In the genomic region with DNA sequence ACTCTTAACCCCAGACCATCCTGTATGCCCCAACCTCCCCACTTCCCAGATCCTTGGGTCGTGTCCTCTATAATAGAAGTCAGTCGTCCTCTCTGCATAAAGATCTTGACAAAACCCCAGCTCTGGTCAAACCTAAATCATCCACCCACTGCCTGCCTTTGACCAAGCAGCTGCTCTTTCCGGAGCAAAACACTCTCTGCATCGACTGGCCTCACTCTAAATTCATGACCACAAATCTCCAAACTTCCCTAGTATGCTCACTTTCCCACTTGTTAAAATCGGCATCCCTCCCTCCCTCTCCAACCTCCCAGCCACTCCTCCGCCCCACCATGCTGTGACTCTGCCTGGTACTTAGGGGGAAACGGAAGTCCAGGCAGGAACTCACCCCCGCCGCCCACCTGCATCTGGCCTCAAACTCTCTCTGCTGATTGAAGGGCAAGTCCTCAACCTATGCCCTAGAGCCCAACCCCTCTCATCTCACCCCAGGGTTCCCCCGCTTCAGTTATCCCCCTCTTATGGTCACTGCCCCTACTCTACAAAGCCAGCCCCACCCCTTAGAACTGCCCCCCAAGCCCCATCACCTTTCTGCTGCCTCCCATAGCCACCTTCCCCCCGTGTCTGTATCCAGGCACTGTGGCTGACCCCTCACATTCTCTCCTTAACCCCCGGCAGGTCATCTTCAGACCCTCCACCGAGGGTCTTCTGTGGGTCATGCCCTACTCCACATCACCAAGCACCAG, we compare ENCODE assay signal across 1 cellular context.
TF ChIP-seq lines count a peak whose summit lies in the region.

No MANE protein-coding gene starts in this region.

TF ChIP-seq in GM12878, 131 proteins besides CTCF, POLR2A, EP300 and RAD21:
- peak in 1 of 2 experiments; percentile 46; a peak in 1 of 4 replicates for TF ChIP-seq ETV6 (conservative IDR thresholded peaks at IDR 0.05 in 1 of 2, IDR thresholded peaks at IDR 0.05 in 1 of 2; ENCODE audit: borderline replicate concordance in 1 of 2, low read depth in 1 of 2)
- TF ChIP-seq YBX1 (IDR thresholded peaks at IDR 0.05) = no peak
- no peak for TF ChIP-seq FOXM1 (IDR thresholded peaks at IDR 0.05; ENCODE audit: low read depth, low read length)
- TF ChIP-seq, protein P1, sequence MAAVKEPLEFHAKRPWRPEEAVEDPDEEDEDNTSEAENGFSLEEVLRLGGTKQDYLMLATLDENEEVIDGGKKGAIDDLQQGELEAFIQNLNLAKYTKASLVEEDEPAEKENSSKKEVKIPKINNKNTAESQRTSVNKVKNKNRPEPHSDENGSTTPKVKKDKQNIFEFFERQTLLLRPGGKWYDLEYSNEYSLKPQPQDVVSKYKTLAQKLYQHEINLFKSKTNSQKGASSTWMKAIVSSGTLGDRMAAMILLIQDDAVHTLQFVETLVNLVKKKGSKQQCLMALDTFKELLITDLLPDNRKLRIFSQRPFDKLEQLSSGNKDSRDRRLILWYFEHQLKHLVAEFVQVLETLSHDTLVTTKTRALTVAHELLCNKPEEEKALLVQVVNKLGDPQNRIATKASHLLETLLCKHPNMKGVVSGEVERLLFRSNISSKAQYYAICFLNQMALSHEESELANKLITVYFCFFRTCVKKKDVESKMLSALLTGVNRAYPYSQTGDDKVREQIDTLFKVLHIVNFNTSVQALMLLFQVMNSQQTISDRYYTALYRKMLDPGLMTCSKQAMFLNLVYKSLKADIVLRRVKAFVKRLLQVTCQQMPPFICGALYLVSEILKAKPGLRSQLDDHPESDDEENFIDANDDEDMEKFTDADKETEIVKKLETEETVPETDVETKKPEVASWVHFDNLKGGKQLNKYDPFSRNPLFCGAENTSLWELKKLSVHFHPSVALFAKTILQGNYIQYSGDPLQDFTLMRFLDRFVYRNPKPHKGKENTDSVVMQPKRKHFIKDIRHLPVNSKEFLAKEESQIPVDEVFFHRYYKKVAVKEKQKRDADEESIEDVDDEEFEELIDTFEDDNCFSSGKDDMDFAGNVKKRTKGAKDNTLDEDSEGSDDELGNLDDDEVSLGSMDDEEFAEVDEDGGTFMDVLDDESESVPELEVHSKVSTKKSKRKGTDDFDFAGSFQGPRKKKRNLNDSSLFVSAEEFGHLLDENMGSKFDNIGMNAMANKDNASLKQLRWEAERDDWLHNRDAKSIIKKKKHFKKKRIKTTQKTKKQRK (IDR thresholded peaks at IDR 0.05; ENCODE audit: low read depth, low read length) = no peak
- TF ChIP-seq ATF7 (IDR thresholded peaks at IDR 0.05; ENCODE audit: low read depth) = no peak
- TF ChIP-seq, protein P2, sequence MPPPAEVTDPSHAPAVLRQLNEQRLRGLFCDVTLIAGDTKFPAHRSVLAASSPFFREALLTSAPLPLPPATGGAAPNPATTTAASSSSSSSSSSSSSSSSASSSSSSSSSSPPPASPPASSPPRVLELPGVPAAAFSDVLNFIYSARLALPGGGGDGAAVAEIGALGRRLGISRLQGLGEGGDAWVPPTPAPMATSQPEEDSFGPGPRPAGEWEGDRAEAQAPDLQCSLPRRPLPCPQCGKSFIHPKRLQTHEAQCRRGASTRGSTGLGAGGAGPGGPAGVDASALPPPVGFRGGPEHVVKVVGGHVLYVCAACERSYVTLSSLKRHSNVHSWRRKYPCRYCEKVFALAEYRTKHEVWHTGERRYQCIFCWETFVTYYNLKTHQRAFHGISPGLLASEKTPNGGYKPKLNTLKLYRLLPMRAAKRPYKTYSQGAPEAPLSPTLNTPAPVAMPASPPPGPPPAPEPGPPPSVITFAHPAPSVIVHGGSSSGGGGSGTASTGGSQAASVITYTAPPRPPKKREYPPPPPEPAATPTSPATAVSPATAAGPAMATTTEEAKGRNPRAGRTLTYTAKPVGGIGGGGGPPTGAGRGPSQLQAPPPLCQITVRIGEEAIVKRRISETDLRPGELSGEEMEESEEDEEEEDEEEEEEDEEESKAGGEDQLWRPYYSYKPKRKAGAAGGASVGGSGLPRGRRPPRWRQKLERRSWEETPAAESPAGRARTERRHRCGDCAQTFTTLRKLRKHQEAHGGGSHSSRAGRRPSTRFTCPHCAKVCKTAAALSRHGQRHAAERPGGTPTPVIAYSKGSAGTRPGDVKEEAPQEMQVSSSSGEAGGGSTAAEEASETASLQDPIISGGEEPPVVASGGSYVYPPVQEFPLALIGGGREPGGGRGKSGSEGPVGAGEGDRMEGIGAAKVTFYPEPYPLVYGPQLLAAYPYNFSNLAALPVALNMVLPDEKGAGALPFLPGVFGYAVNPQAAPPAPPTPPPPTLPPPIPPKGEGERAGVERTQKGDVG (CRISPR knock-in tag; IDR thresholded peaks at IDR 0.05) = no peak
- TF ChIP-seq, protein P3, sequence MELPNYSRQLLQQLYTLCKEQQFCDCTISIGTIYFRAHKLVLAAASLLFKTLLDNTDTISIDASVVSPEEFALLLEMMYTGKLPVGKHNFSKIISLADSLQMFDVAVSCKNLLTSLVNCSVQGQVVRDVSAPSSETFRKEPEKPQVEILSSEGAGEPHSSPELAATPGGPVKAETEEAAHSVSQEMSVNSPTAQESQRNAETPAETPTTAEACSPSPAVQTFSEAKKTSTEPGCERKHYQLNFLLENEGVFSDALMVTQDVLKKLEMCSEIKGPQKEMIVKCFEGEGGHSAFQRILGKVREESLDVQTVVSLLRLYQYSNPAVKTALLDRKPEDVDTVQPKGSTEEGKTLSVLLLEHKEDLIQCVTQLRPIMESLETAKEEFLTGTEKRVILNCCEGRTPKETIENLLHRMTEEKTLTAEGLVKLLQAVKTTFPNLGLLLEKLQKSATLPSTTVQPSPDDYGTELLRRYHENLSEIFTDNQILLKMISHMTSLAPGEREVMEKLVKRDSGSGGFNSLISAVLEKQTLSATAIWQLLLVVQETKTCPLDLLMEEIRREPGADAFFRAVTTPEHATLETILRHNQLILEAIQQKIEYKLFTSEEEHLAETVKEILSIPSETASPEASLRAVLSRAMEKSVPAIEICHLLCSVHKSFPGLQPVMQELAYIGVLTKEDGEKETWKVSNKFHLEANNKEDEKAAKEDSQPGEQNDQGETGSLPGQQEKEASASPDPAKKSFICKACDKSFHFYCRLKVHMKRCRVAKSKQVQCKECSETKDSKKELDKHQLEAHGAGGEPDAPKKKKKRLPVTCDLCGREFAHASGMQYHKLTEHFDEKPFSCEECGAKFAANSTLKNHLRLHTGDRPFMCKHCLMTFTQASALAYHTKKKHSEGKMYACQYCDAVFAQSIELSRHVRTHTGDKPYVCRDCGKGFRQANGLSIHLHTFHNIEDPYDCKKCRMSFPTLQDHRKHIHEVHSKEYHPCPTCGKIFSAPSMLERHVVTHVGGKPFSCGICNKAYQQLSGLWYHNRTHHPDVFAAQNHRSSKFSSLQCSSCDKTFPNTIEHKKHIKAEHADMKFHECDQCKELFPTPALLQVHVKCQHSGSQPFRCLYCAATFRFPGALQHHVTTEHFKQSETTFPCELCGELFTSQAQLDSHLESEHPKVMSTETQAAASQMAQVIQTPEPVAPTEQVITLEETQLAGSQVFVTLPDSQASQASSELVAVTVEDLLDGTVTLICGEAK (IDR thresholded peaks at IDR 0.05; ENCODE audit: borderline replicate concordance) = no peak
- TF ChIP-seq, protein P4, sequence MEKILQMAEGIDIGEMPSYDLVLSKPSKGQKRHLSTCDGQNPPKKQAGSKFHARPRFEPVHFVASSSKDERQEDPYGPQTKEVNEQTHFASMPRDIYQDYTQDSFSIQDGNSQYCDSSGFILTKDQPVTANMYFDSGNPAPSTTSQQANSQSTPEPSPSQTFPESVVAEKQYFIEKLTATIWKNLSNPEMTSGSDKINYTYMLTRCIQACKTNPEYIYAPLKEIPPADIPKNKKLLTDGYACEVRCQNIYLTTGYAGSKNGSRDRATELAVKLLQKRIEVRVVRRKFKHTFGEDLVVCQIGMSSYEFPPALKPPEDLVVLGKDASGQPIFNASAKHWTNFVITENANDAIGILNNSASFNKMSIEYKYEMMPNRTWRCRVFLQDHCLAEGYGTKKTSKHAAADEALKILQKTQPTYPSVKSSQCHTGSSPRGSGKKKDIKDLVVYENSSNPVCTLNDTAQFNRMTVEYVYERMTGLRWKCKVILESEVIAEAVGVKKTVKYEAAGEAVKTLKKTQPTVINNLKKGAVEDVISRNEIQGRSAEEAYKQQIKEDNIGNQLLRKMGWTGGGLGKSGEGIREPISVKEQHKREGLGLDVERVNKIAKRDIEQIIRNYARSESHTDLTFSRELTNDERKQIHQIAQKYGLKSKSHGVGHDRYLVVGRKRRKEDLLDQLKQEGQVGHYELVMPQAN (conservative IDR thresholded peaks at IDR 0.05) = no peak
- TF ChIP-seq MEF2B (IDR thresholded peaks at IDR 0.05; ENCODE audit: partially characterized antibody, poor library complexity, severe bottlenecking) = no peak
- peak in 1 of 2 experiments; percentile 89; a peak in 2 of 3 replicates for TF ChIP-seq EGR1 (IDR thresholded peaks at IDR 0.05; ENCODE audit: borderline replicate concordance in 1 of 2, low read depth in 2 of 2, low read length in 2 of 2)
- TF ChIP-seq SPI1 (IDR thresholded peaks at IDR 0.05; ENCODE audit: borderline replicate concordance, insufficient read depth, low read depth, low read length) = peak; percentile 2; the same call in 1 of the 2 replicates
- TF ChIP-seq SIX5 (IDR thresholded peaks at IDR 0.05; ENCODE audit: low read depth, low read length, severe bottlenecking) = no peak
- no peak for TF ChIP-seq NFYA (IDR thresholded peaks at IDR 0.05; ENCODE audit: borderline replicate concordance, low read depth, low read length)
- no peak for TF ChIP-seq MEF2A (IDR thresholded peaks at IDR 0.05; ENCODE audit: insufficient read depth, low read depth, low read length)
- TF ChIP-seq NR2C2 (IDR thresholded peaks at IDR 0.05; ENCODE audit: borderline replicate concordance, control insufficient read depth, insufficient read length, low read depth) = no peak
- 0 out of 2 replicates have a peak, but pooled peaks have one; percentile 11 for TF ChIP-seq POLR2AphosphoS5 (IDR thresholded peaks at IDR 0.05; ENCODE audit: low read length)
- no peak for TF ChIP-seq TCF12 (IDR thresholded peaks at IDR 0.05; ENCODE audit: low read depth, low read length)
- no peak for TF ChIP-seq BHLHE40 (IDR thresholded peaks at IDR 0.05; ENCODE audit: borderline replicate concordance in 1 of 2, low read depth in 2 of 2, low read length in 1 of 2)
- TF ChIP-seq, protein P5, sequence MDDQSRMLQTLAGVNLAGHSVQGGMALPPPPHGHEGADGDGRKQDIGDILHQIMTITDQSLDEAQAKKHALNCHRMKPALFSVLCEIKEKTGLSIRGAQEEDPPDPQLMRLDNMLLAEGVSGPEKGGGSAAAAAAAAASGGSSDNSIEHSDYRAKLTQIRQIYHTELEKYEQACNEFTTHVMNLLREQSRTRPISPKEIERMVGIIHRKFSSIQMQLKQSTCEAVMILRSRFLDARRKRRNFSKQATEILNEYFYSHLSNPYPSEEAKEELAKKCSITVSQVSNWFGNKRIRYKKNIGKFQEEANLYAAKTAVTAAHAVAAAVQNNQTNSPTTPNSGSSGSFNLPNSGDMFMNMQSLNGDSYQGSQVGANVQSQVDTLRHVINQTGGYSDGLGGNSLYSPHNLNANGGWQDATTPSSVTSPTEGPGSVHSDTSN (IDR thresholded peaks at IDR 0.05; ENCODE audit: insufficient replicate concordance, low read depth, low read length) = no peak
- TF ChIP-seq RUNX3 (IDR thresholded peaks at IDR 0.05; ENCODE audit: low read length) = no peak
- TF ChIP-seq, protein P6, sequence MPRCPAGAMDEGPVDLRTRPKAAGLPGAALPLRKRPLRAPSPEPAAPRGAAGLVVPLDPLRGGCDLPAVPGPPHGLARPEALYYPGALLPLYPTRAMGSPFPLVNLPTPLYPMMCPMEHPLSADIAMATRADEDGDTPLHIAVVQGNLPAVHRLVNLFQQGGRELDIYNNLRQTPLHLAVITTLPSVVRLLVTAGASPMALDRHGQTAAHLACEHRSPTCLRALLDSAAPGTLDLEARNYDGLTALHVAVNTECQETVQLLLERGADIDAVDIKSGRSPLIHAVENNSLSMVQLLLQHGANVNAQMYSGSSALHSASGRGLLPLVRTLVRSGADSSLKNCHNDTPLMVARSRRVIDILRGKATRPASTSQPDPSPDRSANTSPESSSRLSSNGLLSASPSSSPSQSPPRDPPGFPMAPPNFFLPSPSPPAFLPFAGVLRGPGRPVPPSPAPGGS (IDR thresholded peaks at IDR 0.05; ENCODE audit: borderline replicate concordance, insufficient read depth, low read depth, low read length, poor library complexity, severe bottlenecking) = no peak
- TF ChIP-seq, protein P7, sequence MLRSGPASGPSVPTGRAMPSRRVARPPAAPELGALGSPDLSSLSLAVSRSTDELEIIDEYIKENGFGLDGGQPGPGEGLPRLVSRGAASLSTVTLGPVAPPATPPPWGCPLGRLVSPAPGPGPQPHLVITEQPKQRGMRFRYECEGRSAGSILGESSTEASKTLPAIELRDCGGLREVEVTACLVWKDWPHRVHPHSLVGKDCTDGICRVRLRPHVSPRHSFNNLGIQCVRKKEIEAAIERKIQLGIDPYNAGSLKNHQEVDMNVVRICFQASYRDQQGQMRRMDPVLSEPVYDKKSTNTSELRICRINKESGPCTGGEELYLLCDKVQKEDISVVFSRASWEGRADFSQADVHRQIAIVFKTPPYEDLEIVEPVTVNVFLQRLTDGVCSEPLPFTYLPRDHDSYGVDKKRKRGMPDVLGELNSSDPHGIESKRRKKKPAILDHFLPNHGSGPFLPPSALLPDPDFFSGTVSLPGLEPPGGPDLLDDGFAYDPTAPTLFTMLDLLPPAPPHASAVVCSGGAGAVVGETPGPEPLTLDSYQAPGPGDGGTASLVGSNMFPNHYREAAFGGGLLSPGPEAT (IDR thresholded peaks at IDR 0.05; ENCODE audit: low read depth) = no peak
- no peak for TF ChIP-seq NR2C1 (IDR thresholded peaks at IDR 0.05)
